In the genomic region with DNA sequence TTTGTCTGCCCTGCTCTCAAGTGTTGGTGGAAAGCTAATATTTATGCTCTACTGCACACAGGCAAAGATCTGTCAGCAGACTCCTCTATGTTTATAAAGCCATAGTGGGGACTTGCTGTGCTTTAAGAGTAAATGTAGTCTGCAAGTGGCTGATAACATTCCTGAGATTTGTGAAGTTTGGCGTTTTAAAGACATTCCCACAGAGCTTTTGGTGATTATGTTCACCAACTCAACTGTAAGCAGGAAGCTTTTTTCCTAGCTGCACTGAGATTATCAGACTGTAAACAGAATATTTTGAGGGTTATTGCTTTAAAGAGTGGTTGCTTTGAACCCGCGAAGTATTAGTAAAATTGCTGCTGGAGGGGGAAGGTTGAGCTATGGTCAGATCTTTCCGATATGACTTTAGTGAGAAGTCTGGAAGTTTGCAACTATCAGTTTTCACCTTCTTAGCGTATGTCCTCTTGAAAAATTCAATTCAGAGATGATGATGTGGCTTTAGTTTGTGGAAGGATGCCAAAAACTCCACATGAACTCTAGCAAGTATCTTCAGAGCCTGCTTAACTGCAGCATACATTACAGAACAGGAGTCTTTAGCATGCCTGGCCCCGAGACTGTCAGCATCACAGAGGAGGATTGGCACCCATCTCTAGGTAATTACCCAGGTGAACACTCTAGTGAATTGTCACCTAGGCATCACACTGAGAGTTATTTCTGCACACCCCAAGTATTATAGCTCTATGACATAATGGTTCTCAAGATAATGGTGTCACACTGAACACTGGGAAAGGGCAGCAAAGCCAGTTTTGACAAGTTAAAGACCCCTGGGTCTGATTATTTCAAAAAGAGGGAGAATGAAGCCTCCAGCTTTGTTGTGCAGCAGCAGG, we compare ENCODE assay signal across 1 cellular context.
TF ChIP-seq lines count a peak whose summit lies in the region.

No MANE protein-coding gene starts in this region.

TF ChIP-seq in IMR-90, 13 proteins besides CTCF, POLR2A, EP300 and RAD21 (continued from another document):
- TF ChIP-seq, protein P1, sequence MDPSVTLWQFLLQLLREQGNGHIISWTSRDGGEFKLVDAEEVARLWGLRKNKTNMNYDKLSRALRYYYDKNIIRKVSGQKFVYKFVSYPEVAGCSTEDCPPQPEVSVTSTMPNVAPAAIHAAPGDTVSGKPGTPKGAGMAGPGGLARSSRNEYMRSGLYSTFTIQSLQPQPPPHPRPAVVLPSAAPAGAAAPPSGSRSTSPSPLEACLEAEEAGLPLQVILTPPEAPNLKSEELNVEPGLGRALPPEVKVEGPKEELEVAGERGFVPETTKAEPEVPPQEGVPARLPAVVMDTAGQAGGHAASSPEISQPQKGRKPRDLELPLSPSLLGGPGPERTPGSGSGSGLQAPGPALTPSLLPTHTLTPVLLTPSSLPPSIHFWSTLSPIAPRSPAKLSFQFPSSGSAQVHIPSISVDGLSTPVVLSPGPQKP (IDR thresholded peaks at IDR 0.05; ENCODE audit: borderline replicate concordance, low read depth, low read length) = no peak
- TF ChIP-seq CEBPB (IDR thresholded peaks at IDR 0.05; ENCODE audit: low read depth, low read length) = no peak
- TF ChIP-seq CHD1 (IDR thresholded peaks at IDR 0.05; ENCODE audit: low read depth, low read length) = no peak
- TF ChIP-seq MAZ (IDR thresholded peaks at IDR 0.05; ENCODE audit: borderline replicate concordance, low read depth, low read length) = no peak
- TF ChIP-seq FOS (IDR thresholded peaks at IDR 0.05; ENCODE audit: low read depth, low read length) = no peak
